1 cellular context compared by ENCODE assay signal in the genomic region with DNA sequence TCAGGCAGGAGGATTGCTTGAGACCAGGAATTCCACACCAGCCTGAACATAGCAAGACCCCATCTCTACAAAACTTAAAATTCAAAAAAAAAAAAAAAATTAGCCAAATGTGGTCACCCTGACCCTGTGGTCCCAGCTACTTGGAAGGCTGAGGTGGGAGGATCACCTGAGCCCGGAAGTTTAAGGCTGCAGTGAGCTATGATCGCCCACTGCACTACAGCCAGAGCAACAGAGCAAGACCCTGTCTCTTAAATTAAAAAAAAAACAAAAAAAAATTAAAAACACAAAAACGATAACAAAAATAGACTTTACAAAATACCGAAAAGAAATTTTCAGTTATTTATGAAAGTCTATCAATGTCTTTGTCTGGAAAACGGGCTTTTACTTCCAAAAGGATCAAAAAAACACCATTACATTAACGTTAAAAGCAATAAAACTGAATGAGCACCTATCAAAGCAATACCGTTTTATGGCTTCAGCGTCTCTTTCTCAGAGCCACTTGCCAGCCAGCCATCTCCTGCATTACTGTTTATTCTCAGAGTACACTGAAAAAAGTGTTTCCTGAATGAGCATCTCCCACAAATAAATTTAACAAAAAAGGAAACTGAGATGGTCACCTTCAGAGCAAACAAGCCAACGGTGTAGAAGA.
TF ChIP-seq lines count a peak whose summit lies in the region.

No MANE protein-coding gene starts in this region.

TF ChIP-seq in H1, 55 proteins besides CTCF, POLR2A, EP300 and RAD21:
- TF ChIP-seq BACH1 (IDR thresholded peaks at IDR 0.05; ENCODE audit: low read length) (no peak), CHD1 (IDR thresholded peaks at IDR 0.05; ENCODE audit: low read depth, low read length) (no peak), NANOG (IDR thresholded peaks at IDR 0.05; ENCODE audit: insufficient read depth, low read depth, low read length, poor library complexity, severe bottlenecking) (no peak), SP1 (IDR thresholded peaks at IDR 0.05; ENCODE audit: low read depth, low read length) (no peak), RBBP5 (IDR thresholded peaks at IDR 0.05; ENCODE audit: borderline replicate concordance, low read depth, low read length) (no peak), YY1 (IDR thresholded peaks at IDR 0.05; ENCODE audit: low read depth, low read length) (no peak), TAF1 (IDR thresholded peaks at IDR 0.05; ENCODE audit: low read depth, low read length) (no peak), KDM4A (IDR thresholded peaks at IDR 0.05; ENCODE audit: low read depth, low read length, severe bottlenecking) (no peak), NRF1 (IDR thresholded peaks at IDR 0.05; ENCODE audit: low read depth, low read length) (no peak), GTF2F1 (IDR thresholded peaks at IDR 0.05; ENCODE audit: borderline replicate concordance, low read depth, low read length) (no peak), POU5F1 (IDR thresholded peaks at IDR 0.05; ENCODE audit: low read depth, low read length) (no peak), PHF8 (conservative IDR thresholded peaks at IDR 0.05; ENCODE audit: low read depth, low read length) (no peak), CBX8 (IDR thresholded peaks at IDR 0.05; ENCODE audit: borderline replicate concordance, low read depth, low read length) (no peak)
- TF ChIP-seq, protein P1, sequence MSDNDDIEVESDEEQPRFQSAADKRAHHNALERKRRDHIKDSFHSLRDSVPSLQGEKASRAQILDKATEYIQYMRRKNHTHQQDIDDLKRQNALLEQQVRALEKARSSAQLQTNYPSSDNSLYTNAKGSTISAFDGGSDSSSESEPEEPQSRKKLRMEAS (IDR thresholded peaks at IDR 0.05) = no peak
